Comparison of ENCODE assay signal across 8 cellular contexts in the genomic region with DNA sequence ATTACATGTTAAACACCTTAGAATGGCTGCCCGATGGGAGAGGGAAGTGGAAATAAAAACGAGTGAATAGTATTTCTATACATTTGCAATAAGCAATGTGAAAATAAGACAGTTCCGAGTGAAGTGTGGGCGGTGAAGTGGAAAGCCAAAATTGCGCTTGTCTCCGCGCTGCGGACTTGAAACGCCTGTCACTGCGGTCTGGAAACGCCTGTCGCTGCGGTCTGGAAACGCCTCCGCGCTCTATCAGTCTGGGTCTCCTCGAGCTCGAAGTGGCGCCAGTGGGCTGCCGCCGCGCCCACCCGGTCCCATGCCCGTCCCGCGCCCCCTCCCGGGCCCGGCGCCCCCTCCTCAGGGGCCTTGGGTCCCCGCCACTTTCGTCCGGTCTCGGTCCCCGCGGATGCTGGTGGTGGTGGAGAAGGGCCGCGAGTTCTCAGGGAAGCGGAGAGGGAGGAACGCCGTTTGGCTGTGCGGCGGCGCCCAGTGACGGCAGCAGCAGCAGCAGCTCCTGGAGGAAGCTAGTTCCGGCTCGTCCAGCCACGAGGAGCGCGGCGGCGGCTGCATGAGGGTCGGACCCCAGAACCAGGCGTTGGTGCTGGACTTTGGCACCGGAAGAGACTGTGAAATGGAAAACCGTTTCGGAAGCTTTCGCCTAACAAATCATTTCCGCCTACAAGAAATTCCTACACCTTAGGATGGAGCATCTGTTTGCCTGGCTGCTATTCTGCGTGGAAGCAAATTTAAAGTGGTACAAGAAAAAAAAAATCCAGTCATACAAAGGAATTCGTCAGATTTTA.
DNase-seq lines count a peak whose midpoint lies in the region; ATAC-seq lines count a peak whose summit lies in the region.

No MANE protein-coding gene starts in this region.

- H3K27ac ChIP-seq in cingulate gyrus (ENCODE audit: low read depth, low read length): peak overlapping the region; percentile 39
- H3K27ac ChIP-seq in layer of hippocampus (ENCODE audit: low read depth, low read length): peak overlapping the region; percentile 62

- H3K27me3 ChIP-seq in layer of hippocampus (ENCODE audit: control insufficient read depth, insufficient read depth, low read length): no peaks in the 10 kb centered on the region

- ATAC-seq in HG02884 (IDR thresholded peaks at IDR 0.05; ENCODE audit: unreplicated experiment) (peak; percentile 30), GM18517 (IDR thresholded peaks at IDR 0.05; ENCODE audit: unreplicated experiment) (no peak)

- DNase-seq in DMS53 (lab: John Stamatoyannopoulos, UW) (peak; percentile 91), NCI-H446 treated with DMSO at 0.1 percent for 48 hours (lab: John Stamatoyannopoulos, UW) (peak; percentile 73)
- peak; percentile 73 for DNase-seq in activated CD4-positive, alpha-beta T cell treated with anti-CD3 and anti-CD28 coated beads for 48 hours
- peak in 3 of 4 experiments; percentile 15 to 57 (median 29) for DNase-seq in stimulated activated CD4-positive, alpha-beta T cell treated with anti-CD3 and anti-CD28 coated beads, Interleukin-1b, Interleukin-23, amount 100 ng/mL, for 24 hours (ENCODE audit: low read depth in 4 of 4, low spot score in 1 of 4)

Comparison
In these comparisons a context has a peak if more than half of its experiments do, and no peak if none do; other contexts are left out.
1. DNase-seq: peak in every context shown above with its lines; median percentile 91 in DMS53; 73 in NCI-H446 treated with DMSO at 0.1 percent for 48 hours; 73 in activated CD4-positive, alpha-beta T cell treated with anti-CD3 and anti-CD28 coated beads for 48 hours; 29 in stimulated activated CD4-positive, alpha-beta T cell treated with anti-CD3 and anti-CD28 coated beads, Interleukin-1b, Interleukin-23, amount 100 ng/mL, for 24 hours.